ENCODE assay signal across 38 cellular contexts in the genomic region with DNA sequence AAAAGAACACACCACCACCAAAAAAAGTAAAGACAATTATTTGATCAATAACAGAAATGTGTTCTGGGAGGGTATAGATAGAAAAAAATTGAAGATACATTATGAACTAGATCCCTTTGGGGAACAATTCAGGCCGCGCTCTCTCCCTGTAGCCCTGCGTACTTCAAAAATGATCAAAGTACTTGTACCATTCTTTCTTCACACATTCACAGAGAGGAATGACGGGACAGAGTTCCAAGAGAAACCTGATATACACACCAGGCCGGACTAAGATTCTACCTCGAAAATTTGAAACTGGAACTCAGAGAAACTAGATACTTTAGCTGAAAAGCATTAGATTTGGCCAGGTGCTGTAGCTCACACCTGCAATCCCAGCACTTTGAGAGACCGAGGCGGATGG.
"Had no signal": no experiment of that assay in that cellular context is flagged by ENCODE, and none has a peak within 500 bp of the region (broad histone marks: within the 10 kb centered on the region; RNA-seq: fewer than 3 reads in every experiment).

No MANE protein-coding gene starts in this region.

- DNase-seq: activated B cell treated with CpG ODN at 0.5 μM for 24 hours; activated CD4-positive, alpha-beta memory T cell treated with anti-CD3 and anti-CD28 coated beads for 36 hours; activated CD4-positive, alpha-beta T cell treated with anti-CD3 and anti-CD28 coated beads for 4 hours; activated CD4-positive, alpha-beta T cell treated with anti-CD3 and anti-CD28 coated beads, Interleukin-2, amount 10 ng/mL, durations not matched to agents 24 days and 14 days; activated CD4-positive, alpha-beta T cell treated with anti-CD3 and anti-CD28 coated beads, Interleukin-2, amount 50 U/mL, for 1 hour; activated CD4-positive, alpha-beta T cell treated with anti-CD3 and anti-CD28 coated beads, Interleukin-2, amount 50 U/mL, for 4 hours; activated CD4-positive, CD25-positive, alpha-beta regulatory T cell treated with anti-CD3 and anti-CD28 coated beads, Interleukin-2, amount 50 U/mL, for 72 hours; activated CD8-positive, alpha-beta memory T cell treated with anti-CD3 and anti-CD28 coated beads, Interleukin-2, amount 50 U/mL, for 4 hours; activated CD8-positive, alpha-beta T cell treated with anti-CD3 and anti-CD28 coated beads for 36 hours; activated effector memory CD4-positive, alpha-beta T cell treated with anti-CD3 and anti-CD28 coated beads, Interleukin-2, amount 50 U/mL, for 16 hours; activated gamma-delta T cell treated with Interleukin-2 at 50 U/mL for 16 hours; activated naive CD4-positive, alpha-beta T cell; activated naive CD4-positive, alpha-beta T cell treated with anti-CD3 and anti-CD28 coated beads for 36 hours; activated naive CD4-positive, alpha-beta T cell treated with anti-CD3 and anti-CD28 coated beads, Interleukin-2, amount 50 U/mL, for 16 hours; activated naive CD8-positive, alpha-beta T cell treated with anti-CD3 and anti-CD28 coated beads for 36 hours; activated T-cell treated with anti-CD3 and anti-CD28 coated beads for 4 hours; activated T-cell treated with anti-CD3 and anti-CD28 coated beads, Interleukin-2, amount 50 U/mL, for 1 hour; activated T-cell treated with anti-CD3 and anti-CD28 coated beads, Interleukin-2, amount 50 U/mL, for 4 hours; activated T-cell treated with anti-CD3 and anti-CD28 coated beads, Interleukin-2, amount 50 U/mL, for 72 hours; adrenal gland; amniotic stem cell; aorta; body of pancreas; brain microvascular endothelial cell; caudate nucleus; cerebellar nuclear complex; T-cell; T-helper 2 cell; T-helper 9 cell had no signal

- H3K9me3 ChIP-seq: adrenal gland, body of pancreas, breast epithelium had no signal

- H3K4me1 ChIP-seq: body of pancreas, breast epithelium had no signal

- H3K27ac Mint-ChIP-seq: activated B cell treated with CpG ODN at 0.5 μM for 24 hours; activated CD4-positive, alpha-beta memory T cell treated with anti-CD3 and anti-CD28 coated beads for 36 hours; activated CD4-positive, alpha-beta T cell treated with anti-CD3 and anti-CD28 coated beads, Interleukin-2, amount 10 ng/mL, durations not matched to agents 24 days and 14 days; activated CD8-positive, alpha-beta T cell treated with anti-CD3 and anti-CD28 coated beads for 36 hours; activated naive CD4-positive, alpha-beta T cell treated with anti-CD3 and anti-CD28 coated beads for 36 hours; activated naive CD4-positive, alpha-beta T cell treated with anti-CD3 and anti-CD28 coated beads, Interleukin-2, amount 50 U/mL, for 72 hours; activated naive CD8-positive, alpha-beta T cell treated with anti-CD3 and anti-CD28 coated beads for 36 hours; activated T-cell treated with anti-CD3 and anti-CD28 coated beads, Interleukin-2, amount 50 U/mL, for 72 hours; activated T-helper 17 cell treated with anti-CD3 and anti-CD28 coated beads, Interleukin-2, amount 50 U/mL, for 72 hours; T-cell; T-helper 2 cell treated with Interferon-gamma antibody and Interleukin-4, amounts not matched to agents 5 μg/mL and 100 μg/mL, for 36 hours had no signal

- ATAC-seq: activated CD8-positive, alpha-beta T cell treated with anti-CD3 and anti-CD28 coated beads for 36 hours; activated naive CD4-positive, alpha-beta T cell treated with anti-CD3 and anti-CD28 coated beads, Interleukin-2, amount 50 U/mL, for 72 hours; activated T-cell treated with anti-CD3 and anti-CD28 coated beads, Interleukin-2, amount 50 U/mL, for 4 hours; activated T-cell treated with anti-CD3 and anti-CD28 coated beads, Interleukin-2, amount 50 U/mL, for 72 hours; activated T-helper 17 cell treated with anti-CD3 and anti-CD28 coated beads, Interleukin-2, amount 50 U/mL, for 72 hours; body of pancreas; T-cell had no signal

- H3K27ac ChIP-seq: adrenal gland, body of pancreas, brain microvascular endothelial cell, breast epithelium, VCaP had no signal

- H3K4me3 Mint-ChIP-seq: activated B cell treated with CpG ODN at 0.5 μM for 24 hours; activated CD4-positive, alpha-beta memory T cell treated with anti-CD3 and anti-CD28 coated beads for 36 hours; activated CD4-positive, alpha-beta T cell treated with anti-CD3 and anti-CD28 coated beads, Interleukin-2, amount 10 ng/mL, durations not matched to agents 24 days and 14 days; activated CD8-positive, alpha-beta T cell treated with anti-CD3 and anti-CD28 coated beads for 36 hours; activated naive CD4-positive, alpha-beta T cell treated with anti-CD3 and anti-CD28 coated beads for 36 hours; activated naive CD8-positive, alpha-beta T cell treated with anti-CD3 and anti-CD28 coated beads for 36 hours; activated T-cell treated with anti-CD3 and anti-CD28 coated beads, Interleukin-2, amount 50 U/mL, for 4 hours; activated T-cell treated with anti-CD3 and anti-CD28 coated beads, Interleukin-2, amount 50 U/mL, for 72 hours; activated T-helper 1 cell treated with anti-CD3 and anti-CD28 coated beads, Interleukin-12 subunit alpha, Interleukin-12 subunit beta, Interleukin-2, Interleukin-4 antibody, amounts not matched to agents 30 ng/mL and 10 ng/mL and 1 ng/mL, durations not matched to agents 14 hours and 24 hours and 36 hours; activated T-helper 17 cell treated with anti-CD3 and anti-CD28 coated beads, Interleukin-2, amount 50 U/mL, for 72 hours; central memory CD8-positive, alpha-beta T cell; T-cell; T-helper 2 cell treated with Interferon-gamma antibody and Interleukin-4, amounts not matched to agents 5 μg/mL and 100 μg/mL, for 36 hours had no signal

- H3K27me3 ChIP-seq: adrenal gland, body of pancreas, brain microvascular endothelial cell, breast epithelium had no signal

- H3K27me3 Mint-ChIP-seq: activated B cell treated with CpG ODN at 0.5 μM for 24 hours; activated CD4-positive, alpha-beta memory T cell treated with anti-CD3 and anti-CD28 coated beads for 36 hours; activated CD4-positive, alpha-beta T cell treated with anti-CD3 and anti-CD28 coated beads, Interleukin-2, amount 10 ng/mL, durations not matched to agents 24 days and 14 days; activated CD8-positive, alpha-beta T cell treated with anti-CD3 and anti-CD28 coated beads for 36 hours; activated naive CD8-positive, alpha-beta T cell treated with anti-CD3 and anti-CD28 coated beads for 36 hours; activated T-helper 17 cell treated with anti-CD3 and anti-CD28 coated beads, Interleukin-2, amount 50 U/mL, for 72 hours; central memory CD8-positive, alpha-beta T cell; T-cell had no signal

- H3K4me1 Mint-ChIP-seq: activated B cell treated with CpG ODN at 0.5 μM for 24 hours; activated T-helper 17 cell treated with anti-CD3 and anti-CD28 coated beads, Interleukin-2, amount 50 U/mL, for 72 hours; central memory CD8-positive, alpha-beta T cell had no signal

- H3K4me3 ChIP-seq: adrenal gland, body of pancreas, breast epithelium had no signal

- H3K9me3 Mint-ChIP-seq: activated B cell treated with CpG ODN at 0.5 μM for 24 hours; activated CD4-positive, alpha-beta memory T cell treated with anti-CD3 and anti-CD28 coated beads for 36 hours; activated CD4-positive, alpha-beta T cell treated with anti-CD3 and anti-CD28 coated beads, Interleukin-2, amount 10 ng/mL, durations not matched to agents 24 days and 14 days; activated CD8-positive, alpha-beta T cell treated with anti-CD3 and anti-CD28 coated beads for 36 hours; activated naive CD4-positive, alpha-beta T cell treated with anti-CD3 and anti-CD28 coated beads for 36 hours; activated naive CD4-positive, alpha-beta T cell treated with anti-CD3 and anti-CD28 coated beads, Interleukin-2, amount 50 U/mL, for 72 hours; activated naive CD8-positive, alpha-beta T cell treated with anti-CD3 and anti-CD28 coated beads for 36 hours; activated T-cell treated with anti-CD3 and anti-CD28 coated beads, Interleukin-2, amount 50 U/mL, for 4 hours; activated T-cell treated with anti-CD3 and anti-CD28 coated beads, Interleukin-2, amount 50 U/mL, for 72 hours; activated T-helper 1 cell treated with anti-CD3 and anti-CD28 coated beads, Interleukin-12 subunit alpha, Interleukin-12 subunit beta, Interleukin-2, Interleukin-4 antibody, amounts not matched to agents 30 ng/mL and 10 ng/mL and 1 ng/mL, durations not matched to agents 14 hours and 24 hours and 36 hours; activated T-helper 17 cell treated with anti-CD3 and anti-CD28 coated beads, Interleukin-2, amount 50 U/mL, for 72 hours; central memory CD8-positive, alpha-beta T cell; T-cell; T-helper 2 cell treated with Interferon-gamma antibody and Interleukin-4, amounts not matched to agents 5 μg/mL and 100 μg/mL, for 36 hours had no signal

- FAIRE-seq: astrocyte, TTC549 had no signal
